8 cellular contexts compared by ENCODE assay signal in genomic region chrX:68018248-68019203, GRCh38.
DNase-seq lines count a peak whose midpoint lies in the region; ATAC-seq and TF ChIP-seq lines count a peak whose summit lies in the region.

No MANE protein-coding gene starts in this region.

- ATAC-seq in GM21529 (IDR thresholded peaks at IDR 0.05; ENCODE audit: unreplicated experiment) = no peak
- no peak for ATAC-seq in GM21526 (IDR thresholded peaks at IDR 0.05; ENCODE audit: low FRiP score, unreplicated experiment)

- H3K4me1 ChIP-seq in KMS-11 (ENCODE audit: low read depth, poor library complexity, severe bottlenecking) (peaks cover 64% of the 10 kb centered on the region), liver (ENCODE audit: control insufficient read depth in 4 of 4, insufficient read depth in 4 of 4, low read length in 3 of 4) (no peaks in the 10 kb centered on the region)

- no peaks in the 10 kb centered on the region for H3K79me2 ChIP-seq in KMS-11 (ENCODE audit: insufficient read depth, low read depth)

- H3K9me3 ChIP-seq in liver (ENCODE audit: control insufficient read depth in 4 of 4, low read length in 3 of 4) = no peaks in the 10 kb centered on the region

- H3K4me3 ChIP-seq in KMS-11 (IDR thresholded peaks at IDR 0.05; ENCODE audit: insufficient read depth, low read depth, low read length) (no peak overlapping the region), liver (ENCODE audit: low read depth in 1 of 3, low read length in 3 of 3) (no peak overlapping the region)

- TF ChIP-seq CTCF in KMS-11 (conservative IDR thresholded peaks at IDR 0.05; ENCODE audit: low read depth, low read length) (peak; percentile 88), liver (IDR thresholded peaks at IDR 0.05; ENCODE audit: low read depth, low read length, missing input control) (peak; percentile 33)

- 70% methylated on average over 9 of the region's 9 CpGs for WGBS in liver

- H3K36me3 ChIP-seq in KMS-11 (ENCODE audit: insufficient read depth) = no peaks in the 10 kb centered on the region
- H3K36me3 ChIP-seq in liver (ENCODE audit: control insufficient read depth in 4 of 4, insufficient read depth in 3 of 4, low read depth in 1 of 4, low read length in 3 of 4) = no peaks in the 10 kb centered on the region

- no peaks in the 10 kb centered on the region for H4K20me1 ChIP-seq in KMS-11 (ENCODE audit: insufficient read depth)

- H3K27ac ChIP-seq in KMS-11 (peak overlapping the region; percentile 74), liver (ENCODE audit: low read depth in 1 of 2, low read length in 2 of 2) (no peak overlapping the region)

- peak overlapping the region; percentile 64 for H3K4me2 ChIP-seq in KMS-11

- peak; percentile 50 to 72 for TF ChIP-seq RAD21 in liver (IDR thresholded peaks at IDR 0.05)

- H3K9ac ChIP-seq in KMS-11 = no peak overlapping the region
- no peak overlapping the region for H3K9ac ChIP-seq in liver (ENCODE audit: low read depth in 1 of 2, low read length in 2 of 2)

- peak overlapping the region; percentile 58; the same call in 1 of the 2 replicates for H2AFZ ChIP-seq in KMS-11 (ENCODE audit: low read depth)

- H3K27me3 ChIP-seq in KMS-11 (ENCODE audit: insufficient read depth, low read depth) (no peaks in the 10 kb centered on the region), liver (ENCODE audit: control insufficient read depth in 4 of 4, insufficient read depth in 4 of 4, low read length in 3 of 4) (peaks cover 0 to 4% (median 0%) of the 10 kb centered on the region in 4 donors)

- DNase-seq in GM04504 (ENCODE audit: low read depth) (peak; percentile 10), amniotic epithelial cell (ENCODE audit: low read depth) (peak; percentile 14), A172 (ENCODE audit: low spot score) (no peak), superior temporal gyrus (ENCODE audit: extremely low spot score) (no peak)

TF ChIP-seq in liver, 16 proteins besides CTCF, POLR2A, EP300 and RAD21:
- no peak for TF ChIP-seq EGR1 (IDR thresholded peaks at IDR 0.05; ENCODE audit: low read depth in 2 of 2)
- TF ChIP-seq ATF3 (IDR thresholded peaks at IDR 0.05) = no peak
- TF ChIP-seq GABPA (IDR thresholded peaks at IDR 0.05 in 1 of 2, conservative IDR thresholded peaks at IDR 0.05 in 1 of 2) = no peak
- no peak for TF ChIP-seq HNF4A (conservative IDR thresholded peaks at IDR 0.05)
- TF ChIP-seq NR2F2 (IDR thresholded peaks at IDR 0.05) = no peak
- TF ChIP-seq, protein P1, sequence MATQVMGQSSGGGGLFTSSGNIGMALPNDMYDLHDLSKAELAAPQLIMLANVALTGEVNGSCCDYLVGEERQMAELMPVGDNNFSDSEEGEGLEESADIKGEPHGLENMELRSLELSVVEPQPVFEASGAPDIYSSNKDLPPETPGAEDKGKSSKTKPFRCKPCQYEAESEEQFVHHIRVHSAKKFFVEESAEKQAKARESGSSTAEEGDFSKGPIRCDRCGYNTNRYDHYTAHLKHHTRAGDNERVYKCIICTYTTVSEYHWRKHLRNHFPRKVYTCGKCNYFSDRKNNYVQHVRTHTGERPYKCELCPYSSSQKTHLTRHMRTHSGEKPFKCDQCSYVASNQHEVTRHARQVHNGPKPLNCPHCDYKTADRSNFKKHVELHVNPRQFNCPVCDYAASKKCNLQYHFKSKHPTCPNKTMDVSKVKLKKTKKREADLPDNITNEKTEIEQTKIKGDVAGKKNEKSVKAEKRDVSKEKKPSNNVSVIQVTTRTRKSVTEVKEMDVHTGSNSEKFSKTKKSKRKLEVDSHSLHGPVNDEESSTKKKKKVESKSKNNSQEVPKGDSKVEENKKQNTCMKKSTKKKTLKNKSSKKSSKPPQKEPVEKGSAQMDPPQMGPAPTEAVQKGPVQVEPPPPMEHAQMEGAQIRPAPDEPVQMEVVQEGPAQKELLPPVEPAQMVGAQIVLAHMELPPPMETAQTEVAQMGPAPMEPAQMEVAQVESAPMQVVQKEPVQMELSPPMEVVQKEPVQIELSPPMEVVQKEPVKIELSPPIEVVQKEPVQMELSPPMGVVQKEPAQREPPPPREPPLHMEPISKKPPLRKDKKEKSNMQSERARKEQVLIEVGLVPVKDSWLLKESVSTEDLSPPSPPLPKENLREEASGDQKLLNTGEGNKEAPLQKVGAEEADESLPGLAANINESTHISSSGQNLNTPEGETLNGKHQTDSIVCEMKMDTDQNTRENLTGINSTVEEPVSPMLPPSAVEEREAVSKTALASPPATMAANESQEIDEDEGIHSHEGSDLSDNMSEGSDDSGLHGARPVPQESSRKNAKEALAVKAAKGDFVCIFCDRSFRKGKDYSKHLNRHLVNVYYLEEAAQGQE (IDR thresholded peaks at IDR 0.05) = no peak
- TF ChIP-seq RXRA (IDR thresholded peaks at IDR 0.05) = no peak
- TF ChIP-seq YY1 (IDR thresholded peaks at IDR 0.05) = no peak
- no peak for TF ChIP-seq SP1 (IDR thresholded peaks at IDR 0.05)

Comparison
In these comparisons a context has a peak if more than half of its experiments do, and no peak if none do; other contexts are left out.
1. DNase-seq: peak in GM04504 (single experiment) and amniotic epithelial cell (single experiment); none in A172 (single experiment) and superior temporal gyrus (single experiment).